In the genomic region with DNA sequence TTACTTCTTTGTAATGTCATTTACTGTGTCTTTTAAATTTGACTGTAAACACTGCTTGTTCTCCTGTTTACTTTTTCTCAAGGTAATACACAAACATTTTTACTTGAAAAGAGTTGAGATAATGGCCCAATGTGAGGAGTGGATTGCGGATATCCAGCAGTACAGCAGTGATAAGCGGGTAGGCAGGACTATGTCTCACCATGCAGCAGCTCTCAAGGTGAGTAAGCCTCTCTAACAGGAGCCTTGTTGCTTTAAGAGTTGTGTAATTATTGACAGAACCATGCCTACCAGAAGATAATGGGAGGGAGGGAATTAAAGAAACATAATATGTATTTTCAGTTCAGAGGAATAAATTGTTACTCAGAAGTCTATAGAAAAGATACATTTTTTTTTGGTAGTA, we compare ENCODE assay signal across 1 cellular context.
A peak's percentile ranks its signal among the peaks of the same experiment; 100 is the strongest.
TF ChIP-seq lines count a peak whose summit lies in the region.

No MANE protein-coding gene starts in this region.

TF ChIP-seq in K562, 482 proteins besides CTCF, POLR2A, EP300 and RAD21:
- TF ChIP-seq IRF2 (CRISPR knock-in tag; IDR thresholded peaks at IDR 0.05) (no peak), NR0B1 (IDR thresholded peaks at IDR 0.05; ENCODE audit: partially characterized antibody) (no peak), CBFA2T2 (conservative IDR thresholded peaks at IDR 0.05) (0 out of 2 replicates have a peak, but pooled peaks have one; percentile 15), XRCC4 (IDR thresholded peaks at IDR 0.05; ENCODE audit: extremely low read depth, insufficient read depth, insufficient read length) (no peak), GATAD2B (IDR thresholded peaks at IDR 0.05; ENCODE audit: borderline replicate concordance) (no peak), CCAR2 (IDR thresholded peaks at IDR 0.05; ENCODE audit: low read depth, low read length) (no peak), CEBPB (tag; IDR thresholded peaks at IDR 0.05) (peak; percentile 43; the same call in 1 of the 2 replicates), ZNF408 (CRISPR knock-in tag; IDR thresholded peaks at IDR 0.05; ENCODE audit: low read depth) (no peak), TCF3 (CRISPR knock-in tag; IDR thresholded peaks at IDR 0.05) (peak; percentile 65), CBFA2T3 (IDR thresholded peaks at IDR 0.05) (peak; percentile 66), KDM5B (IDR thresholded peaks at IDR 0.05; ENCODE audit: insufficient replicate concordance, low read depth, low read length) (no peak), TAL1 (IDR thresholded peaks at IDR 0.05) (peak; percentile 32; the same call in 1 of the 2 replicates), ZFP1 (CRISPR knock-in tag; IDR thresholded peaks at IDR 0.05) (no peak), ARID1B (IDR thresholded peaks at IDR 0.05) (peak; percentile 52; the same call in 1 of the 2 replicates), TEAD4 (IDR thresholded peaks at IDR 0.05; ENCODE audit: low read length) (peak; percentile 36; the same call in 1 of the 2 replicates), TEAD4 (CRISPR knock-in tag; IDR thresholded peaks at IDR 0.05; ENCODE audit: borderline replicate concordance) (no peak), SMARCA4 (IDR thresholded peaks at IDR 0.05) (0 out of 2 replicates have a peak, but pooled peaks have one; percentile 19), STAT5A (IDR thresholded peaks at IDR 0.05; ENCODE audit: borderline replicate concordance, low read length) (0 out of 2 replicates have a peak, but pooled peaks have one; percentile 12), TBP (optimal IDR thresholded peaks at IDR 0.05; ENCODE audit: low read depth, low read length) (no peak), NCOR1 (IDR thresholded peaks at IDR 0.05) (0 out of 2 replicates have a peak, but pooled peaks have one; percentile 30), RBM17 (IDR thresholded peaks at IDR 0.05; ENCODE audit: borderline replicate concordance, low read depth, low read length) (no peak), BCL6 (CRISPR knock-in tag; IDR thresholded peaks at IDR 0.05) (no peak), MTA1 (IDR thresholded peaks at IDR 0.05; ENCODE audit: borderline replicate concordance) (no peak), CEBPG (CRISPR knock-in tag; IDR thresholded peaks at IDR 0.05) (no peak), CEBPG (tag; conservative IDR thresholded peaks at IDR 0.05 in 1 of 2, IDR thresholded peaks at IDR 0.05 in 1 of 2) (no peak), MAFK (IDR thresholded peaks at IDR 0.05; ENCODE audit: low read length) (no peak), THRAP3 (IDR thresholded peaks at IDR 0.05; ENCODE audit: borderline replicate concordance) (no peak), PHF21A (IDR thresholded peaks at IDR 0.05; ENCODE audit: borderline replicate concordance, low read depth) (no peak)
- TF ChIP-seq, protein P1, sequence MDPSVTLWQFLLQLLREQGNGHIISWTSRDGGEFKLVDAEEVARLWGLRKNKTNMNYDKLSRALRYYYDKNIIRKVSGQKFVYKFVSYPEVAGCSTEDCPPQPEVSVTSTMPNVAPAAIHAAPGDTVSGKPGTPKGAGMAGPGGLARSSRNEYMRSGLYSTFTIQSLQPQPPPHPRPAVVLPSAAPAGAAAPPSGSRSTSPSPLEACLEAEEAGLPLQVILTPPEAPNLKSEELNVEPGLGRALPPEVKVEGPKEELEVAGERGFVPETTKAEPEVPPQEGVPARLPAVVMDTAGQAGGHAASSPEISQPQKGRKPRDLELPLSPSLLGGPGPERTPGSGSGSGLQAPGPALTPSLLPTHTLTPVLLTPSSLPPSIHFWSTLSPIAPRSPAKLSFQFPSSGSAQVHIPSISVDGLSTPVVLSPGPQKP (CRISPR knock-in tag; IDR thresholded peaks at IDR 0.05), result no peak
- TF ChIP-seq, protein P2, sequence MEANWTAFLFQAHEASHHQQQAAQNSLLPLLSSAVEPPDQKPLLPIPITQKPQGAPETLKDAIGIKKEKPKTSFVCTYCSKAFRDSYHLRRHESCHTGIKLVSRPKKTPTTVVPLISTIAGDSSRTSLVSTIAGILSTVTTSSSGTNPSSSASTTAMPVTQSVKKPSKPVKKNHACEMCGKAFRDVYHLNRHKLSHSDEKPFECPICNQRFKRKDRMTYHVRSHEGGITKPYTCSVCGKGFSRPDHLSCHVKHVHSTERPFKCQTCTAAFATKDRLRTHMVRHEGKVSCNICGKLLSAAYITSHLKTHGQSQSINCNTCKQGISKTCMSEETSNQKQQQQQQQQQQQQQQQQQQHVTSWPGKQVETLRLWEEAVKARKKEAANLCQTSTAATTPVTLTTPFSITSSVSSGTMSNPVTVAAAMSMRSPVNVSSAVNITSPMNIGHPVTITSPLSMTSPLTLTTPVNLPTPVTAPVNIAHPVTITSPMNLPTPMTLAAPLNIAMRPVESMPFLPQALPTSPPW (CRISPR knock-in tag; IDR thresholded peaks at IDR 0.05), result no peak
